ENCODE assay signal across 18 cellular contexts in the genomic region with DNA sequence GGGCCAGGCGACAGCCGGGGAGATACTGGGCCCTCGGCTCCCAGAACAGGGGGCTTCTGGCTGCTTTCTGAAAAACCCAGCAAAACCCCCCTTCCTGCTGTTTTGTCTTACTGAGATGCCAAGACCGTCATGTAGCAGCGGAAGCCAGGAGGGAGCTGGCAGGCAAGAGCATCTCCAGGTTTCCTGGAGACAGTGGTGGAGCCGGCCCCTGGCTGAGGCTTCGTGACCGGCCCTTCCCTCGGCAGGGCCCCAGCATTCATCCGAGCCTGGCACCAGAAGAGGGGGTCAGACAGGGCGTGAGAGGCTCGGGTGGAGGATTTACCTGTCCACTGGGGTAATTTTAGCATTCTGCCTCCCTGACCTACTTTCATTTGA. TPM values are rescaled to one million over a fixed set of nuclear protein-coding genes. Genes with fewer than 3 reads are reported as not detected.
DNase-seq lines count a peak whose midpoint lies in the region; ATAC-seq and TF ChIP-seq lines count a peak whose summit lies in the region.
"Had no signal": no experiment of that assay in that cellular context is flagged by ENCODE, and none has a peak within 500 bp of the region (broad histone marks: within the 10 kb centered on the region; RNA-seq: fewer than 3 reads in every experiment).

No MANE protein-coding gene starts in this region.

- ATAC-seq in Right ventricle myocardium inferior: peak; percentile 26
- no peak for ATAC-seq in lower lobe of right lung
- no peak for ATAC-seq in GM21447 (IDR thresholded peaks at IDR 0.05; ENCODE audit: unreplicated experiment)
- ATAC-seq: activated naive CD8-positive, alpha-beta T cell treated with anti-CD3 and anti-CD28 coated beads, Interleukin-2, amount 50 U/mL, for 24 hours; activated T-cell treated with anti-CD3 and anti-CD28 coated beads, Interleukin-2, amount 50 U/mL, for 72 hours; naive thymus-derived CD8-positive, alpha-beta T cell had no signal

- no peak overlapping the region for H3K4me3 Mint-ChIP-seq in progenitor cell of endocrine pancreas (ENCODE audit: low read depth)
- H3K4me3 Mint-ChIP-seq: activated naive CD8-positive, alpha-beta T cell treated with anti-CD3 and anti-CD28 coated beads, Interleukin-2, amount 50 U/mL, for 24 hours; activated T-cell treated with anti-CD3 and anti-CD28 coated beads, Interleukin-2, amount 50 U/mL, for 72 hours; naive thymus-derived CD8-positive, alpha-beta T cell had no signal

- peak overlapping the region; percentile 46 for H3K27ac ChIP-seq in left ventricle myocardium inferior (replicated peaks)
- H3K27ac ChIP-seq in lower lobe of right lung: no peak overlapping the region
- H3K27ac ChIP-seq: HL-60 had no signal

- H3K4me3 ChIP-seq in left ventricle myocardium inferior (peak overlapping the region; percentile 17), lower lobe of right lung (no peak overlapping the region)
- H3K4me3 ChIP-seq: skin epidermis had no signal

- peaks cover 17% of the 10 kb centered on the region for H3K4me1 Mint-ChIP-seq in progenitor cell of endocrine pancreas (ENCODE audit: low read depth)

- intact Hi-C loops in Right ventricle myocardium inferior (cut with DNase I) (no loop called here), cardiac septum (cut with DNase I) (no loop called here), left ventricle myocardium inferior (cut with micrococcal nuclease) (loop anchor here (10.0 kb wide), 1 partner anchor 193 kb away; no protein-coding TSS in a partner anchor), lower lobe of right lung (cut with DNase I) (no loop called here)

- H3K27me3 ChIP-seq in left ventricle myocardium inferior (ENCODE audit: low read depth) (no peaks in the 10 kb centered on the region), lower lobe of right lung (ENCODE audit: low read depth) (no peaks in the 10 kb centered on the region)

- no peaks in the 10 kb centered on the region for H3K9me3 Mint-ChIP-seq in progenitor cell of endocrine pancreas (ENCODE audit: low read depth)
- H3K9me3 Mint-ChIP-seq: activated naive CD8-positive, alpha-beta T cell treated with anti-CD3 and anti-CD28 coated beads, Interleukin-2, amount 50 U/mL, for 24 hours; activated T-cell treated with anti-CD3 and anti-CD28 coated beads, Interleukin-2, amount 50 U/mL, for 72 hours; naive thymus-derived CD8-positive, alpha-beta T cell had no signal

- H3K4me1 ChIP-seq in left ventricle myocardium inferior (peaks cover 23% of the 10 kb centered on the region), lower lobe of right lung (peaks cover 13% of the 10 kb centered on the region)

- DNase-seq in Right ventricle myocardium inferior (ENCODE audit: missing footprints) (no peak), cardiac septum (ENCODE audit: low spot score) (no peak), left ventricle myocardium inferior (no peak), progenitor cell of endocrine pancreas (ENCODE audit: low spot score, unreplicated experiment) (no peak), lower lobe of right lung (no peak), DMS79 treated with DMSO at 0.1 percent for 48 hours (lab: John Stamatoyannopoulos, UW) (no peak), dermis blood vessel endothelial cell (no peak)
- DNase-seq: activated CD4-positive, alpha-beta T cell treated with anti-CD3 and anti-CD28 coated beads, Interleukin-2, amount 50 U/mL, for 1 hour; activated naive CD8-positive, alpha-beta T cell treated with anti-CD3 and anti-CD28 coated beads, Interleukin-2, amount 50 U/mL, for 24 hours; activated T-cell treated with anti-CD3 and anti-CD28 coated beads, Interleukin-2, amount 50 U/mL, for 72 hours; erythroblast; naive thymus-derived CD8-positive, alpha-beta T cell; NCI-H1417 treated with DMSO at 0.1 percent for 48 hours; NCI-H345; stimulated activated naive CD4-positive, alpha-beta T cell had no signal

- H3K36me3 Mint-ChIP-seq in progenitor cell of endocrine pancreas (ENCODE audit: insufficient read depth): peaks cover 19% of the 10 kb centered on the region

- H3K27ac Mint-ChIP-seq in progenitor cell of endocrine pancreas: peak overlapping the region; percentile 67
- H3K27ac Mint-ChIP-seq: activated naive CD8-positive, alpha-beta T cell treated with anti-CD3 and anti-CD28 coated beads, Interleukin-2, amount 50 U/mL, for 24 hours; activated T-cell treated with anti-CD3 and anti-CD28 coated beads, Interleukin-2, amount 50 U/mL, for 72 hours had no signal

- no peaks in the 10 kb centered on the region for H3K27me3 Mint-ChIP-seq in progenitor cell of endocrine pancreas
- H3K27me3 Mint-ChIP-seq: activated naive CD8-positive, alpha-beta T cell treated with anti-CD3 and anti-CD28 coated beads, Interleukin-2, amount 50 U/mL, for 24 hours; naive thymus-derived CD8-positive, alpha-beta T cell had no signal

- no peaks in the 10 kb centered on the region for H3K9me3 ChIP-seq in left ventricle myocardium inferior (replicated peaks)
- H3K9me3 ChIP-seq in lower lobe of right lung: no peaks in the 10 kb centered on the region

- H3K36me3 ChIP-seq in left ventricle myocardium inferior (peaks cover 38% of the 10 kb centered on the region), lower lobe of right lung (peaks cover 53% of the 10 kb centered on the region)

- no peak for TF ChIP-seq CTCF in left ventricle myocardium inferior (IDR thresholded peaks at IDR 0.05; ENCODE audit: borderline replicate concordance)
- no peak for TF ChIP-seq CTCF in progenitor cell of endocrine pancreas (IDR thresholded peaks at IDR 0.05; ENCODE audit: unreplicated experiment)
- TF ChIP-seq CTCF in lower lobe of right lung (IDR thresholded peaks at IDR 0.05): no peak

RNA-seq across cellular contexts. Expression of a gene that starts 9.5 kb away (rescaled TPM):
- 28.1 TPM for total RNA-seq in Right ventricle myocardium inferior
- 13.8 TPM for total RNA-seq in cardiac septum
- total RNA-seq in left ventricle myocardium inferior: 14.1 TPM
- total RNA-seq in progenitor cell of endocrine pancreas: 63.9 and 64.5 TPM in 2 replicates
- 78.5 TPM for total RNA-seq in lower lobe of right lung
- total RNA-seq in dermis blood vessel endothelial cell: 30.1 and 35.3 TPM in 2 replicates
